ENCODE assay signal across 1 cellular context in genomic region chr2:119586085-119586484, GRCh38.
TF ChIP-seq lines count a peak whose summit lies in the region.

No MANE protein-coding gene starts in this region.

TF ChIP-seq in IMR-90, 13 proteins besides CTCF, POLR2A, EP300 and RAD21 (continued from another document):
- TF ChIP-seq RCOR1 (IDR thresholded peaks at IDR 0.05; ENCODE audit: insufficient replicate concordance, low read length) (no peak), MAFK (IDR thresholded peaks at IDR 0.05; ENCODE audit: low read depth, low read length) (no peak), BHLHE40 (IDR thresholded peaks at IDR 0.05; ENCODE audit: low read depth, low read length) (no peak), CEBPB (IDR thresholded peaks at IDR 0.05; ENCODE audit: low read depth, low read length) (no peak), SMC3 (IDR thresholded peaks at IDR 0.05; ENCODE audit: low read depth, low read length) (no peak), CHD1 (IDR thresholded peaks at IDR 0.05; ENCODE audit: low read depth, low read length) (no peak), USF2 (IDR thresholded peaks at IDR 0.05; ENCODE audit: low read depth, low read length) (no peak), MAZ (IDR thresholded peaks at IDR 0.05; ENCODE audit: borderline replicate concordance, low read depth, low read length) (no peak), ELK1 (IDR thresholded peaks at IDR 0.05; ENCODE audit: borderline replicate concordance, low read depth, low read length) (no peak), RFX5 (IDR thresholded peaks at IDR 0.05; ENCODE audit: low read depth, low read length) (no peak), MXI1 (IDR thresholded peaks at IDR 0.05; ENCODE audit: borderline replicate concordance, low read depth, low read length) (no peak)
